Comparison of ENCODE assay signal across 13 cellular contexts in the genomic region with DNA sequence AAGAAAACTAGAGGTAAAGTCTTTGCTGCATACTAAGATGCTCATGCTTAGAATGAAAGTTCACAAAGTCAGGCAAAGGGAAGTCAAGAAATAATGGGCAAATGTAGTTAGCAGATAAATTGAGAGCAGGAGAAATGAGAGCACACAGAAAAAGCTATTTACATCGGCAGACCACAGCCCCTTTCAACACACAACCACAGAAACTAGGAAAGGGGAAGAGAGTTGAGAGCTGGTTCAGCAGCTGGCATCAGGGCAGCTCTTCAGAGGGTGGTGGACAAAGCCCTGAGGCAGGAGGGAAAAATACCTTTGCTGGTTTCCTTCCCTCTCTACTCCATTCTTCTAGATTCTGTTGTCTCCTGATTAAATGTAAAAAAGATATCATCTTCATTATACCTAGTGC.
DNase-seq lines count a peak whose midpoint lies in the region; ATAC-seq and TF ChIP-seq lines count a peak whose summit lies in the region.
"Had no signal": no experiment of that assay in that cellular context is flagged by ENCODE, and none has a peak within 500 bp of the region (broad histone marks: within the 10 kb centered on the region; RNA-seq: fewer than 3 reads in every experiment).

No MANE protein-coding gene starts in this region.

- CTCF ChIA-PET in Calu3 (lab: Charles Lee), result interaction anchor here (1.2 to 1.4 kb wide), 2 partner anchors 11 to 43 kb away, joined by 3 to 6 read pairs; no protein-coding TSS in a partner anchor

- DNase-seq in MV-4-11 (lab: John Stamatoyannopoulos, UW) (peak; percentile 95), sciatic nerve (ENCODE audit: low spot score) (no peak), ureter (ENCODE audit: low spot score) (no peak), NCI-H345 (lab: John Stamatoyannopoulos, UW) (no peak), gastrocnemius medialis (no peak), Calu3 (no peak)
- DNase-seq: Caco-2, MG63, retina, T-helper 17 cell had no signal

- H3K9me3 Mint-ChIP-seq in Calu3 (ENCODE audit: low read depth, unreplicated experiment), result no peaks in the 10 kb centered on the region

- H3K27me3 ChIP-seq in gastrocnemius medialis, result no peaks in the 10 kb centered on the region
- H3K27me3 ChIP-seq: MG63 had no signal

- no peak overlapping the region for H3K4me3 Mint-ChIP-seq in Calu3 (ENCODE audit: low read depth, unreplicated experiment)
- H3K4me3 Mint-ChIP-seq: activated naive CD4-positive, alpha-beta T cell treated with anti-CD3 and anti-CD28 coated beads, Interleukin-2, amount 50 U/mL, for 24 hours; T-helper 17 cell had no signal

- no peak overlapping the region for H3K4me3 ChIP-seq in gastrocnemius medialis
- H3K4me3 ChIP-seq: MG63 had no signal

- H3K9me3 ChIP-seq in gastrocnemius medialis, result no peaks in the 10 kb centered on the region
- H3K9me3 ChIP-seq: Caco-2, MG63 had no signal

- no peak for TF ChIP-seq POLR2A in gastrocnemius medialis (IDR thresholded peaks at IDR 0.05)

- no peak overlapping the region for H3K27ac Mint-ChIP-seq in Calu3 (ENCODE audit: unreplicated experiment)
- H3K27ac Mint-ChIP-seq: activated naive CD4-positive, alpha-beta T cell treated with anti-CD3 and anti-CD28 coated beads, Interleukin-2, amount 50 U/mL, for 24 hours; T-helper 17 cell had no signal

- no peaks in the 10 kb centered on the region for H3K36me3 Mint-ChIP-seq in Calu3 (ENCODE audit: insufficient read depth, unreplicated experiment)

- ATAC-seq in GM19043 (IDR thresholded peaks at IDR 0.05; ENCODE audit: low read depth, unreplicated experiment) (peak; percentile 74), HG02852 (IDR thresholded peaks at IDR 0.05; ENCODE audit: unreplicated experiment) (peak; percentile 69), sciatic nerve (peak; percentile 13), gastrocnemius medialis (no peak)
- ATAC-seq: T-helper 17 cell had no signal

- no peaks in the 10 kb centered on the region for H3K36me3 ChIP-seq in gastrocnemius medialis
- H3K36me3 ChIP-seq: MG63 had no signal

- no peaks in the 10 kb centered on the region for H3K4me1 ChIP-seq in gastrocnemius medialis
- H3K4me1 ChIP-seq: Caco-2 had no signal

- in situ Hi-C loops in gastrocnemius medialis (cut with MboI; ENCODE audit: low sequenced_read_pairs in 4 of 4), result no loop called here

- BruUV-seq in Calu3 (replicated peaks; lab: Mats Ljungman, UMichigan), result no TSS peak

- no peak overlapping the region for H3K27ac ChIP-seq in gastrocnemius medialis

- intact Hi-C loops in sciatic nerve (cut with DNase I) (no loop called here), gastrocnemius medialis (cut with DNase I; ENCODE audit: low total_unique reads) (no loop called here), Calu3 (cut with micrococcal nuclease; ENCODE audit: unreplicated experiment) (no loop called here)

- no peaks in the 10 kb centered on the region for H3K27me3 Mint-ChIP-seq in Calu3 (ENCODE audit: unreplicated experiment)

- TF ChIP-seq CTCF in gastrocnemius medialis (IDR thresholded peaks at IDR 0.05 in 4 of 5, conservative IDR thresholded peaks at IDR 0.05 in 1 of 5), result no peak
- TF ChIP-seq CTCF in Calu3 (IDR thresholded peaks at IDR 0.05; ENCODE audit: unreplicated experiment), result no peak

- H3K4me1 Mint-ChIP-seq in Calu3 (ENCODE audit: low read depth, unreplicated experiment), result peaks cover 17% of the 10 kb centered on the region
- H3K4me1 Mint-ChIP-seq: activated naive CD4-positive, alpha-beta T cell treated with anti-CD3 and anti-CD28 coated beads, Interleukin-2, amount 50 U/mL, for 24 hours; T-helper 17 cell had no signal

Comparison
In these comparisons a context has a peak if more than half of its experiments do, and no peak if none do; other contexts are left out.
1. ATAC-seq: peak in GM19043 (single experiment), HG02852 (single experiment) and sciatic nerve (single experiment); none in gastrocnemius medialis (0 of 2).